8 cellular contexts compared by ENCODE assay signal in the genomic region with DNA sequence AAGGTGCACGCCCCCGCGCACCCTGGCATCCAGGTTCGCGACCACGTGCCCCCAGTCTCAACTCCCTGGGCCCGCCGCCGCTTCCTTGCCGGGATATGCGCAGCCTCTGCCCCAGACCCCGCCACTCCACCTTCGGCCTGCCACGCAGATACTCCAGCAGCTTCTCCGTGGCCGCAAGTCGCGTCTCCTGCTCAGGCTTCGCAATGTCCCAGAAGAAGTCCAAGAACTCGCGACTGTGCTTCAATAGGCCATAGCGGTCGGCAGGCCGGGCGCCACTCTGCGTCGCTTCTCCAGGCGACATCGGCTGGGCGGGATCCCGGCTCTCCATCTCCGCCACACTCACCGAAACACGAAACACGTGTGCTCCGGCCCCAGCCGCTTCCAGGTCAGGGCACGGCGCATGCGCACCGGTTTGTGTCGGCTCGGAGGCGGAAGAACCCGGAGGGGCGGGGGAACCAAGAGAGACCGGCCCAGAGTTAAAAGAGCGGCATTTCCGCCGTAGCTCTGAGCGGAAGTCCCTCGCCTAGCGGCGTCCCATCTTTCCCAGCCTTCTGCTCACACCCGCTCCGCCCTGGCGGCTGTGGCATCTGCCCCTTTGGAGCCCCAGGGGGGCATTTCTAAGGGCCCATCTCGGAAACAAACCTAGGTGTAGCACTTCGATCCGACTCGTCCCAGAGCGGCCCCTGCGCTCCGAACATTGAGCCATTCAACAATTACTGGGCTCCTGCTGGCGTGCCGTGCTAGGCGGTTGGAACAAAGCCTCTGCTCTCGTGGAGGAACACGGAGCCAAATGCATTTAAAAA. TPM values are rescaled to one million over a fixed set of nuclear protein-coding genes. Genes with fewer than 3 reads are reported as not detected.
A peak's percentile ranks its signal among the peaks of the same experiment; 100 is the strongest.
DNase-seq lines count a peak whose midpoint lies in the region; ATAC-seq and TF ChIP-seq lines count a peak whose summit lies in the region.

TSS of gene MYBBP1A (minus strand) at position 388 of the 803 bp plus-strand sequence. CDS start at position 328, 60 bp downstream.

- TF ChIP-seq POLR2A in tibial nerve (IDR thresholded peaks at IDR 0.05): peak in 1 of 2 donors; percentile 54

- H3K9ac ChIP-seq in parathyroid adenoma: peak within 1 kb of the TSS; percentile 69

- ATAC-seq in HG02759 (IDR thresholded peaks at IDR 0.05; ENCODE audit: unreplicated experiment): peak; percentile 89
- ATAC-seq in activated naive CD8-positive, alpha-beta T cell treated with anti-CD3 and anti-CD28 coated beads, Interleukin-2, amount 50 U/mL, for 24 hours: peak; percentile 93

- no peaks in the 10 kb centered on the region for H3K27me3 ChIP-seq in cardiac muscle cell
- no peaks in the 10 kb centered on the region for H3K27me3 ChIP-seq in parathyroid adenoma (ENCODE audit: control insufficient read depth, insufficient read depth, low read length)
- H3K27me3 ChIP-seq in tibial nerve: no peaks in the 10 kb centered on the region

- peak within 1 kb of the TSS; percentile 83 for H3K27ac Mint-ChIP-seq in activated naive CD8-positive, alpha-beta T cell treated with anti-CD3 and anti-CD28 coated beads, Interleukin-2, amount 50 U/mL, for 24 hours

- H3K4me2 ChIP-seq in parathyroid adenoma (ENCODE audit: low read length): peak within 1 kb of the TSS; percentile 87

- DNase-seq in NCI-H1417 treated with DMSO at 0.1 percent for 48 hours (lab: John Stamatoyannopoulos, UW): peak; percentile 15
- DNase-seq in SW480 (ENCODE audit: low spot score): peak; percentile 95
- peak; percentile 99 for DNase-seq in activated naive CD8-positive, alpha-beta T cell treated with anti-CD3 and anti-CD28 coated beads, Interleukin-2, amount 50 U/mL, for 24 hours
- DNase-seq in cardiac muscle cell (ENCODE audit: low read depth in 1 of 2, low spot score in 1 of 2): peak; percentile 97 to 99
- peak; percentile 95 to 96 for DNase-seq in tibial nerve (ENCODE audit: low spot score in 2 of 2)

- peaks cover 30% of the 10 kb centered on the region for H3K4me1 Mint-ChIP-seq in activated naive CD8-positive, alpha-beta T cell treated with anti-CD3 and anti-CD28 coated beads, Interleukin-2, amount 50 U/mL, for 24 hours

- H3K9me3 ChIP-seq in cardiac muscle cell (ENCODE audit: low read depth) (no peaks in the 10 kb centered on the region), parathyroid adenoma (ENCODE audit: control insufficient read depth, low read length) (no peaks in the 10 kb centered on the region), tibial nerve (no peaks in the 10 kb centered on the region)

- no peaks in the 10 kb centered on the region for H3K27me3 Mint-ChIP-seq in activated naive CD8-positive, alpha-beta T cell treated with anti-CD3 and anti-CD28 coated beads, Interleukin-2, amount 50 U/mL, for 24 hours

- H2AFZ ChIP-seq in parathyroid adenoma: peak within 1 kb of the TSS; percentile 100

- H3K79me2 ChIP-seq in parathyroid adenoma: no peaks in the 10 kb centered on the region

- WGBS in tibial nerve, 2 donors: 1% methylated on average over 44 to 49 of the region's 69 CpGs

- H3K9me3 Mint-ChIP-seq in activated naive CD8-positive, alpha-beta T cell treated with anti-CD3 and anti-CD28 coated beads, Interleukin-2, amount 50 U/mL, for 24 hours: no peaks in the 10 kb centered on the region

- peaks cover 5% of the 10 kb centered on the region for H3K4me1 ChIP-seq in cardiac muscle cell (ENCODE audit: low read depth)
- H3K4me1 ChIP-seq in parathyroid adenoma: peaks cover 7% of the 10 kb centered on the region
- peaks cover 0 to 24% (median 16%) of the 10 kb centered on the region in 4 donors for H3K4me1 ChIP-seq in tibial nerve

- H3K4me3 Mint-ChIP-seq in activated naive CD8-positive, alpha-beta T cell treated with anti-CD3 and anti-CD28 coated beads, Interleukin-2, amount 50 U/mL, for 24 hours: peak within 1 kb of the TSS; percentile 95

- H3K36me3 Mint-ChIP-seq in activated naive CD8-positive, alpha-beta T cell treated with anti-CD3 and anti-CD28 coated beads, Interleukin-2, amount 50 U/mL, for 24 hours (ENCODE audit: low read depth): peaks cover 29% of the 10 kb centered on the region

- peak; percentile 78 to 83 for TF ChIP-seq EP300 in tibial nerve (IDR thresholded peaks at IDR 0.05)

- TF ChIP-seq CTCF in GM12872 (IDR thresholded peaks at IDR 0.05; ENCODE audit: insufficient read depth, low read depth, low read length) (peak; percentile 26; the same call in 2 of the 3 replicates), cardiac muscle cell (IDR thresholded peaks at IDR 0.05; ENCODE audit: low read depth, low read length) (peak; percentile 11), parathyroid adenoma (IDR thresholded peaks at IDR 0.05) (no peak), tibial nerve (IDR thresholded peaks at IDR 0.05) (peak in 3 of 5 experiments; percentile 11 to 44 (median 28))

- H3K27ac ChIP-seq in cardiac muscle cell: peak within 1 kb of the TSS; percentile 73
- peak within 1 kb of the TSS; percentile 83 for H3K27ac ChIP-seq in parathyroid adenoma
- peak within 1 kb of the TSS; percentile 51 to 86 (median 84) for H3K27ac ChIP-seq in tibial nerve

- H3K36me3 ChIP-seq in cardiac muscle cell (peaks cover 4% of the 10 kb centered on the region), parathyroid adenoma (ENCODE audit: control insufficient read depth, insufficient read depth, low read length) (no peaks in the 10 kb centered on the region), tibial nerve (peaks cover 0 to 39% (median 11%) of the 10 kb centered on the region in 3 donors)

- H3K4me3 ChIP-seq in cardiac muscle cell (peak within 1 kb of the TSS; percentile 73), parathyroid adenoma (ENCODE audit: low read depth, low read length) (peak within 1 kb of the TSS; percentile 89), tibial nerve (peak within 1 kb of the TSS; percentile 79 to 96 (median 92))

RNA-seq across cellular contexts. Expression of gene MYBBP1A, which starts in this region (rescaled TPM):
- 47.4 and 57.1 TPM in 2 replicates for total RNA-seq in cardiac muscle cell
- polyA plus RNA-seq in cardiac muscle cell: 51.5 and 69.3 TPM in 2 replicates
- total RNA-seq in tibial nerve: 100 to 1,000 TPM in 1 of 4 donors, 10 to 100 TPM in 3; 53.8 to 119 (median 54.4) TPM

Comparison
In these comparisons a context has a peak if more than half of its experiments do, and no peak if none do; other contexts are left out.
1. Peak in every context shown above with its lines: DNase-seq, ATAC-seq, H3K4me3 ChIP-seq and H3K27ac ChIP-seq.
2. DNase-seq: peak in every context shown above with its lines; median percentile 99 in activated naive CD8-positive, alpha-beta T cell treated with anti-CD3 and anti-CD28 coated beads, Interleukin-2, amount 50 U/mL, for 24 hours; 98 in cardiac muscle cell; 96 in tibial nerve; 95 in SW480; 15 in NCI-H1417 treated with DMSO at 0.1 percent for 48 hours.